Comparison of ENCODE assay signal across 1 cellular context in genomic region chr7:137488038-137488437, GRCh38.
TF ChIP-seq lines count a peak whose summit lies in the region.

No MANE protein-coding gene starts in this region.

TF ChIP-seq in GM23338, 12 proteins besides CTCF, POLR2A, EP300 and RAD21 (continued from another document):
- TF ChIP-seq REST (IDR thresholded peaks at IDR 0.05; ENCODE audit: unreplicated experiment), result no peak
- TF ChIP-seq EZH2phosphoT487 (IDR thresholded peaks at IDR 0.05; ENCODE audit: unreplicated experiment), result no peak
- TF ChIP-seq ZNF462 (CRISPR knock-in tag; IDR thresholded peaks at IDR 0.05), result no peak
- TF ChIP-seq STAT1 (IDR thresholded peaks at IDR 0.05; ENCODE audit: unreplicated experiment), result no peak
- no peak for TF ChIP-seq CREB1 (CRISPR knock-in tag; IDR thresholded peaks at IDR 0.05; ENCODE audit: low read depth)
- TF ChIP-seq NANOG (IDR thresholded peaks at IDR 0.05; ENCODE audit: borderline replicate concordance), result no peak
- TF ChIP-seq ZNF331 (CRISPR knock-in tag; IDR thresholded peaks at IDR 0.05; ENCODE audit: low read depth), result no peak
- no peak for TF ChIP-seq ZNF114 (CRISPR knock-in tag; IDR thresholded peaks at IDR 0.05)
- TF ChIP-seq POLR2AphosphoS5 (IDR thresholded peaks at IDR 0.05; ENCODE audit: low read depth), result no peak
